In the genomic region with DNA sequence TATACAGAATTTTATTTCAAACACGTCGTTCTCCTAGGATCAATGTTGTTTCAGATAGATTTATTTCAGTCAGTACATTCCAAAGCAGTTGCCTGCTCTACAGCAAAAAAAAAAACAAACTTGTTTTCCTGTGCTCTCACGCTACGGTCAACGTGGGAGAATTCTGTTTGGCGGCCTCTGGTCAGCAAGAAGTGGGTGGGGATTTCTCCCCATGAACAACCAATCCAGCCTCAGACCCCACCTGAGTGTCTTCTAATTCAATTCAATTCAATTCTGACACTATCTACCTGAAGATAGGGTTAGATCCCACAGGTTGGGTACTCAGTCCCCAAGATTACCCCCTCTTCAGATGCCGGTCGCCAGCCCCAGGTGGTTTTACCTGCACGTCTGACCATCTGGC, we compare ENCODE assay signal across 32 cellular contexts. TPM values are rescaled to one million over a fixed set of nuclear protein-coding genes. Genes with fewer than 3 reads are reported as not detected.
A peak's percentile ranks its signal among the peaks of the same experiment; 100 is the strongest.
DNase-seq lines count a peak whose midpoint lies in the region; ATAC-seq and TF ChIP-seq lines count a peak whose summit lies in the region.
"Had no signal": no experiment of that assay in that cellular context is flagged by ENCODE, and none has a peak within 500 bp of the region (broad histone marks: within the 10 kb centered on the region; RNA-seq: fewer than 3 reads in every experiment).

No MANE protein-coding gene starts in this region.

- H2BK12ac ChIP-seq in trophoblast cell (ENCODE audit: low read length) = no peak overlapping the region

- no peaks in the 10 kb centered on the region for H3K79me2 ChIP-seq in trophoblast cell (ENCODE audit: control insufficient read depth, insufficient read depth, low read length, poor library complexity)

- H3K27ac ChIP-seq in right atrium auricular region = no peak overlapping the region
- H3K27ac ChIP-seq in endodermal cell (ENCODE audit: low read depth, low read length) = peak overlapping the region; percentile 40
- peak overlapping the region; percentile 84 for H3K27ac ChIP-seq in iPS-20b (ENCODE audit: low read length)
- no peak overlapping the region for H3K27ac ChIP-seq in trophoblast cell (ENCODE audit: low read depth, low read length)
- H3K27ac ChIP-seq: esophagus muscularis mucosa, foreskin keratinocyte, GM23248, heart right ventricle, thyroid gland, vagina had no signal

- H3K14ac ChIP-seq in trophoblast cell (ENCODE audit: low read length) = no peak overlapping the region

- H3K27ac Mint-ChIP-seq in endodermal cell = peak overlapping the region; percentile 97
- H3K27ac Mint-ChIP-seq: activated CD4-positive, alpha-beta memory T cell treated with anti-CD3 and anti-CD28 coated beads, Interleukin-2, amount 10 ng/mL, durations not matched to agents 7 days and 5 days; activated T-helper 2 cell treated with anti-CD3 and anti-CD28 coated beads, Interferon-gamma antibody, Interleukin-2, Interleukin-4, amounts not matched to agents 10 μg/mL and 5 μg/mL and 100 μg/mL, durations not matched to agents 14 hours and 24 hours and 36 hours; naive thymus-derived CD8-positive, alpha-beta T cell; T-helper 1 cell treated with Interleukin-12 subunit alpha and Interleukin-12 subunit beta and Interleukin-4 antibody, amounts not matched to agents 30 μg/mL and 1 μg/mL, for 36 hours had no signal

- no peak for TF ChIP-seq CTCF in right atrium auricular region (IDR thresholded peaks at IDR 0.05)
- no peak for TF ChIP-seq CTCF in endodermal cell (conservative IDR thresholded peaks at IDR 0.05)

- peaks cover 40% of the 10 kb centered on the region for H3K36me3 Mint-ChIP-seq in endodermal cell (ENCODE audit: low read depth)
- H3K36me3 Mint-ChIP-seq: activated naive CD4-positive, alpha-beta T cell treated with anti-CD3 and anti-CD28 coated beads, Interleukin-2, amount 50 U/mL, for 72 hours had no signal

- DNase-seq in right atrium auricular region (ENCODE audit: low spot score) = peak; percentile 5
- no peak for DNase-seq in left ventricle myocardium superior
- DNase-seq in endodermal cell = peak; percentile 88
- no peak for DNase-seq in trophoblast cell
- DNase-seq in amniotic stem cell (lab: John Stamatoyannopoulos, UW) = no peak
- no peak for DNase-seq in HCEC 1CT
- DNase-seq in KG1 (lab: John Stamatoyannopoulos, UW) = no peak
- DNase-seq: activated CD4-positive, CD25-positive, alpha-beta regulatory T cell; anterior cingulate cortex; DMS79 treated with DMSO at 0.1 percent for 48 hours; effector CD8-positive, alpha-beta T cell; foreskin keratinocyte; GM23248; heart right ventricle; IMR-90; naive thymus-derived CD8-positive, alpha-beta T cell; NCI-H1436 treated with DMSO at 0.1 percent for 48 hours; NCI-H226; NCI-H526 treated with DMSO at 0.1 percent for 48 hours; NK-92 treated with Interleukin-12 subunit alpha and Interleukin-12 subunit beta, amount 100 ng/mL, for 24 hours; Right ventricle myocardium superior; stimulated activated CD4-positive, alpha-beta T cell treated with anti-CD3 and anti-CD28 coated beads, Interleukin-4, amount 100 ng/mL, for 24 hours; thyroid gland had no signal

- H3K9ac ChIP-seq in endodermal cell (ENCODE audit: extremely low read depth, low read length, poor library complexity, severe bottlenecking) (peak overlapping the region; percentile 70), iPS-20b (ENCODE audit: low read depth, low read length) (peak overlapping the region; percentile 88), trophoblast cell (ENCODE audit: low read length) (no peak overlapping the region)
- H3K9ac ChIP-seq: GM23248 had no signal

- no peak overlapping the region for H3K23ac ChIP-seq in trophoblast cell (ENCODE audit: low read length)

- H2BK120ac ChIP-seq in trophoblast cell (ENCODE audit: insufficient read depth, low read length, poor library complexity) = no peak overlapping the region

- H3K4ac ChIP-seq in trophoblast cell (ENCODE audit: low read depth, low read length) = no peak overlapping the region

- H3K4me2 ChIP-seq in trophoblast cell (ENCODE audit: low read length) = peak overlapping the region; percentile 54

- no peaks in the 10 kb centered on the region for H3K4me1 ChIP-seq in right atrium auricular region
- no peaks in the 10 kb centered on the region for H3K4me1 ChIP-seq in endodermal cell (ENCODE audit: control insufficient read depth, insufficient read depth, low read length)
- peaks cover 15% of the 10 kb centered on the region for H3K4me1 ChIP-seq in iPS-20b (ENCODE audit: insufficient read depth, low read length)
- peaks cover 5% of the 10 kb centered on the region in 2 experiments for H3K4me1 ChIP-seq in trophoblast cell (ENCODE audit: control insufficient read depth in 1 of 2, insufficient read depth in 2 of 2, low read length in 2 of 2)
- H3K4me1 ChIP-seq: foreskin keratinocyte, thyroid gland had no signal

- no peak overlapping the region for H2AFZ ChIP-seq in trophoblast cell (ENCODE audit: insufficient read depth, low read length, poor library complexity)
- H2AFZ ChIP-seq: GM23248 had no signal

- H2AK5ac ChIP-seq in trophoblast cell (ENCODE audit: low read length) = no peak overlapping the region

- H3K9me3 ChIP-seq in right atrium auricular region (no peaks in the 10 kb centered on the region), endodermal cell (ENCODE audit: control insufficient read depth, low read length) (no peaks in the 10 kb centered on the region), iPS-20b (ENCODE audit: insufficient read depth, low read depth, low read length) (no peaks in the 10 kb centered on the region), trophoblast cell (ENCODE audit: insufficient read depth, low read depth, low read length) (no peaks in the 10 kb centered on the region)
- H3K9me3 ChIP-seq: esophagus muscularis mucosa, heart right ventricle, thyroid gland, vagina had no signal

- no peak overlapping the region for H4K8ac ChIP-seq in trophoblast cell (ENCODE audit: low read depth, low read length)

- peaks cover 24% of the 10 kb centered on the region for H3K4me1 Mint-ChIP-seq in endodermal cell
- H3K4me1 Mint-ChIP-seq: activated CD4-positive, alpha-beta memory T cell treated with anti-CD3 and anti-CD28 coated beads, Interleukin-2, amount 10 ng/mL, durations not matched to agents 7 days and 5 days; CD14-positive monocyte; naive thymus-derived CD8-positive, alpha-beta T cell had no signal

- no peak overlapping the region for H4K91ac ChIP-seq in trophoblast cell (ENCODE audit: low read depth, low read length)

- H3K4me3 Mint-ChIP-seq in endodermal cell = peak overlapping the region; percentile 54
- H3K4me3 Mint-ChIP-seq: activated CD4-positive, alpha-beta memory T cell treated with anti-CD3 and anti-CD28 coated beads, Interleukin-2, amount 10 ng/mL, durations not matched to agents 7 days and 5 days; CD14-positive monocyte; naive thymus-derived CD8-positive, alpha-beta T cell; T-helper 1 cell treated with Interleukin-12 subunit alpha and Interleukin-12 subunit beta and Interleukin-4 antibody, amounts not matched to agents 30 μg/mL and 1 μg/mL, for 36 hours had no signal

- H3K36me3 ChIP-seq in right atrium auricular region (peaks cover 6% of the 10 kb centered on the region), endodermal cell (ENCODE audit: control insufficient read depth, insufficient read depth, low read length) (peaks cover 46% of the 10 kb centered on the region), iPS-20b (ENCODE audit: insufficient read depth, low read depth, low read length) (peaks cover 47% of the 10 kb centered on the region), trophoblast cell (ENCODE audit: control insufficient read depth in 1 of 2, insufficient read depth in 2 of 2, low read length in 2 of 2) (peaks cover 15 to 18% of the 10 kb centered on the region in 2 experiments)

- 14 to 27% methylated on average over 9 of the region's 9 CpGs for WGBS in endodermal cell (ENCODE audit: insufficient coverage in 1 of 2, insufficient read length in 1 of 2), 2 experiments
- no CpG with 5 or more reads among the region's 9 CpGs for WGBS in trophoblast cell (ENCODE audit: extremely low coverage, insufficient coverage, insufficient read length)

- intact Hi-C loops in left ventricle myocardium superior (cut with micrococcal nuclease) = no loop called here

- H3K27me3 ChIP-seq in right atrium auricular region (no peaks in the 10 kb centered on the region), endodermal cell (ENCODE audit: control insufficient read depth, insufficient read depth, low read length, poor library complexity, severe bottlenecking) (no peaks in the 10 kb centered on the region), iPS-20b (ENCODE audit: insufficient read depth, low read length) (no peaks in the 10 kb centered on the region), trophoblast cell (ENCODE audit: insufficient read depth, low read length) (no peaks in the 10 kb centered on the region)
- H3K27me3 ChIP-seq: esophagus muscularis mucosa, foreskin keratinocyte, heart right ventricle, thyroid gland, vagina had no signal

- no peaks in the 10 kb centered on the region for H3K79me1 ChIP-seq in trophoblast cell (ENCODE audit: low read length)

- no peak overlapping the region for H2BK5ac ChIP-seq in trophoblast cell (ENCODE audit: low read depth, low read length, poor library complexity)

- no peaks in the 10 kb centered on the region for H3K9me3 Mint-ChIP-seq in endodermal cell
- H3K9me3 Mint-ChIP-seq: activated CD4-positive, alpha-beta memory T cell treated with anti-CD3 and anti-CD28 coated beads, Interleukin-2, amount 10 ng/mL, durations not matched to agents 7 days and 5 days; activated naive CD4-positive, alpha-beta T cell treated with anti-CD3 and anti-CD28 coated beads, Interleukin-2, amount 50 U/mL, for 72 hours; activated T-helper 2 cell treated with anti-CD3 and anti-CD28 coated beads, Interferon-gamma antibody, Interleukin-2, Interleukin-4, amounts not matched to agents 10 μg/mL and 5 μg/mL and 100 μg/mL, durations not matched to agents 14 hours and 24 hours and 36 hours; CD14-positive monocyte; naive thymus-derived CD8-positive, alpha-beta T cell; T-helper 1 cell treated with Interleukin-12 subunit alpha and Interleukin-12 subunit beta and Interleukin-4 antibody, amounts not matched to agents 30 μg/mL and 1 μg/mL, for 36 hours had no signal

- no peak for ATAC-seq in left ventricle myocardium superior
- ATAC-seq: activated naive CD4-positive, alpha-beta T cell treated with anti-CD3 and anti-CD28 coated beads, Interleukin-2, amount 50 U/mL, for 72 hours; foreskin keratinocyte; heart right ventricle; naive thymus-derived CD8-positive, alpha-beta T cell; SK-N-SH treated with all-trans-retinoic acid at 6 μM for 48 hours had no signal

- H3K27me3 Mint-ChIP-seq in endodermal cell (ENCODE audit: insufficient read depth) = no peaks in the 10 kb centered on the region
- H3K27me3 Mint-ChIP-seq: activated CD4-positive, alpha-beta memory T cell treated with anti-CD3 and anti-CD28 coated beads, Interleukin-2, amount 10 ng/mL, durations not matched to agents 7 days and 5 days; naive thymus-derived CD8-positive, alpha-beta T cell had no signal

- no peak overlapping the region for H3K18ac ChIP-seq in trophoblast cell (ENCODE audit: low read length)

- H4K12ac ChIP-seq in trophoblast cell (ENCODE audit: low read depth, low read length) = no peak overlapping the region

- H3K4me3 ChIP-seq in right atrium auricular region (no peak overlapping the region), endodermal cell (ENCODE audit: low read length) (peak overlapping the region; percentile 80), iPS-20b (ENCODE audit: low read length) (peak overlapping the region; percentile 81), trophoblast cell (ENCODE audit: low read depth, low read length) (no peak overlapping the region)
- H3K4me3 ChIP-seq: esophagus muscularis mucosa, GM23248, heart right ventricle, thyroid gland, vagina had no signal

RNA-seq across cellular contexts. Expression of a gene that starts 22.1 kb away (rescaled TPM):
- total RNA-seq in right atrium auricular region = 10 to 100 TPM in 1 of 2 donors, 1 to 10 TPM in 1; 6.9 to 10.1 TPM
- 5.0 TPM for total RNA-seq in left ventricle myocardium superior
- total RNA-seq in endodermal cell = 10 to 100 TPM; 14.0 to 14.1 TPM
- polyA plus RNA-seq in endodermal cell (2013, experiment 1 of 2) = 24.2 TPM
- 20.7 TPM for polyA plus RNA-seq in endodermal cell (2013, experiment 2 of 2)
- 7.4 and 8.3 TPM in 2 replicates for polyA plus RNA-seq in trophoblast cell (2013)

Comparison
In these comparisons a context has a peak if more than half of its experiments do, and no peak if none do; other contexts are left out.
1. DNase-seq: peak in right atrium auricular region (single experiment) and endodermal cell (single experiment); none in left ventricle myocardium superior (single experiment), trophoblast cell (0 of 2), amniotic stem cell (single experiment), HCEC 1CT (single experiment) and KG1 (single experiment).
2. H3K27ac ChIP-seq: peak in endodermal cell (single experiment) and iPS-20b (single experiment); none in right atrium auricular region (0 of 2) and trophoblast cell (single experiment).
3. H3K4me3 ChIP-seq: peak in endodermal cell (single experiment) and iPS-20b (single experiment); none in right atrium auricular region (0 of 2) and trophoblast cell (single experiment).